In the genomic region with DNA sequence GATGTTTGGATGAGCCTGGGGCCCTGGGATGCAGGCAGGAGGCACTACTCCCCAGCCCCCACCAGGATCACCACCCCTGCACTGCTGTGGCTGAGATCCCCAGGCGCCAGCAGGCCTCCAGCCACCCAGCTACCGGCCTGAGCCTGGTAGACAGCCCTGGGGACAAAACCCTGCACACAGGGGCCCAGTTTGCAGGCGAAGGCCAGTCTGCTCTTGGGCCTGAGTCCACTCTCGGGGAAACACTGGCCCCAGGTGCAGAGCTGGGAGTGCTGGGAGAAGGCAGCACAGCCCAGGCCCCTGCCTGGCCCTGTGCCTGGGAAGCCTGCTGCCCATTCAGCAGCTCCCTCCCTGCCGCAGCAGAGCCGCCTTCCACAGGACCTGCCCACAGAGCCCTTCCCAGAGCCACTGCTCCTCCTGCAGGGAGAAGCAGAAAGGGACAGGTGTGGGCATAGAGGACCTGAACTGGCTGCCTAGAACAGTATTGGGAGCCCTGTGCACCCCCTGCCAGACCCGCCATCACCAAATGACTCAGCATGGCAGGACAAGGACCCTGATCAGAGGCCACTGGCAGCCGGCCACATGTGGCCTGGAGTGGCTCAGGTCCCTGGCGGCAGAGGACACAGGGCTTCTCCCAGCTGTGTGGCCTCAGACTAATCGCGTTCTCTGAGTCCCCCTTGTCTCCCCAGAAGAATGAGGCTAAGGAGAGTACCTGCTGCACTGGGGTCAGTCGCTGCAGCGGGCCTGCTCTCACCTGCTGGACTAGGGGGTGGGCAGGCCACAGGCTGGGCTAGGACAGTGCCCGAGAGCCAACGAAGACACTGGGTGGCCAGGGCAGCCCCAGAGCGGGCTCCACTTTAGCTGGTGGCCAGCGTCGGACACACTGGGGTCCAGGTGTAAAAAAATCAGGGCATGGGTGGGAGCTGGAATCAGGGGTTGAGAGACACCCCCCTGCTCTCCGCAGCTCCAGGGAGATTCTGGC, we compare ENCODE assay signal across 10 cellular contexts. TPM values are rescaled to one million over a fixed set of nuclear protein-coding genes. Genes with fewer than 3 reads are reported as not detected.
DNase-seq lines count a peak whose midpoint lies in the region; ATAC-seq lines count a peak whose summit lies in the region.
"Had no signal": no experiment of that assay in that cellular context is flagged by ENCODE, and none has a peak within 500 bp of the region (broad histone marks: within the 10 kb centered on the region; RNA-seq: fewer than 3 reads in every experiment).

No MANE protein-coding gene starts in this region.

- ATAC-seq in left lobe of liver (peak; percentile 58), HG03159 (IDR thresholded peaks at IDR 0.05; ENCODE audit: unreplicated experiment) (no peak)

- DNase-seq in DMS53 (lab: John Stamatoyannopoulos, UW) (peak; percentile 81), MV-4-11 (lab: John Stamatoyannopoulos, UW) (peak; percentile 11), astrocyte of the hippocampus (ENCODE audit: low read depth, low spot score) (peak; percentile 62), left lobe of liver (ENCODE audit: low spot score) (peak; percentile 71)
- DNase-seq in activated CD4-positive, alpha-beta T cell treated with anti-CD3 and anti-CD28 coated beads for 4 hours = no peak
- DNase-seq in activated T-cell treated with anti-CD3 and anti-CD28 coated beads, Interleukin-2, amount 50 U/mL, for 1 hour = no peak
- DNase-seq in activated effector memory CD4-positive, alpha-beta T cell treated with anti-CD3 and anti-CD28 coated beads, Interleukin-2, amount 50 U/mL, for 16 hours = no peak
- DNase-seq: activated CD4-positive, alpha-beta T cell treated with anti-CD3 and anti-CD28 coated beads, Interleukin-2, amount 50 U/mL, for 4 hours had no signal

RNA-seq across cellular contexts. Expression of a gene that starts 10.7 kb away (rescaled TPM):
- total RNA-seq in left lobe of liver = 124 TPM

RNA-seq across cellular contexts. Expression of a gene that starts 14.1 kb away (rescaled TPM):
- not detected for total RNA-seq in left lobe of liver
- total RNA-seq: PC-9 had no signal

RNA-seq across cellular contexts. Expression of a gene that starts 22.1 kb away (rescaled TPM):
- not detected for total RNA-seq in left lobe of liver

RNA-seq across cellular contexts. Expression of a gene that starts 27.0 kb away (rescaled TPM):
- total RNA-seq in left lobe of liver = 88.6 TPM

RNA-seq across cellular contexts. Expression of a gene that starts 32.3 kb away (rescaled TPM):
- 545 TPM for total RNA-seq in left lobe of liver

Comparison
In these comparisons a context has a peak if more than half of its experiments do, and no peak if none do; other contexts are left out.
1. DNase-seq: peak in DMS53 (single experiment), MV-4-11 (single experiment), astrocyte of the hippocampus (single experiment) and left lobe of liver (single experiment); none in activated CD4-positive, alpha-beta T cell treated with anti-CD3 and anti-CD28 coated beads for 4 hours (0 of 2), activated T-cell treated with anti-CD3 and anti-CD28 coated beads, Interleukin-2, amount 50 U/mL, for 1 hour (single experiment) and activated effector memory CD4-positive, alpha-beta T cell treated with anti-CD3 and anti-CD28 coated beads, Interleukin-2, amount 50 U/mL, for 16 hours (single experiment).